ENCODE assay signal across 8 cellular contexts in genomic region chr11:94183886-94184264, GRCh38. TPM values are rescaled to one million over a fixed set of nuclear protein-coding genes. Genes with fewer than 3 reads are reported as not detected.
DNase-seq lines count a peak whose midpoint lies in the region; ATAC-seq and TF ChIP-seq lines count a peak whose summit lies in the region.

No MANE protein-coding gene starts in this region.

- H3K9me3 ChIP-seq in tibial artery = no peaks in the 10 kb centered on the region

- H3K36me3 ChIP-seq in tibial artery = peaks cover 26 to 30% (median 26%) of the 10 kb centered on the region in 3 donors

- no peak overlapping the region for H3K4me3 ChIP-seq in tibial artery

- peak; percentile 66 for ATAC-seq in GM19043 (IDR thresholded peaks at IDR 0.05; ENCODE audit: low read depth, unreplicated experiment)
- ATAC-seq in HG03159 (IDR thresholded peaks at IDR 0.05; ENCODE audit: unreplicated experiment) = peak; percentile 82

- DNase-seq in DMS114 treated with DMSO at 0.1 percent for 48 hours (lab: John Stamatoyannopoulos, UW; ENCODE audit: unreplicated experiment) (peak; percentile 1), SHP77 treated with DMSO at 0.1 percent for 48 hours (lab: John Stamatoyannopoulos, UW) (peak; percentile 2), dermis blood vessel endothelial cell (peak; percentile 86), medulla oblongata (ENCODE audit: extremely low spot score) (peak; percentile 41), tibial artery (peak in 1 of 2 donors; percentile 31), GM03348 (ENCODE audit: low spot score) (no peak)

- H3K27ac ChIP-seq in tibial artery = no peak overlapping the region

- intact Hi-C loops in tibial artery (cut with DNase I; ENCODE audit: low total_unique reads) = loop anchor here (10.0 kb wide), 1 partner anchor 221 kb away; the partner anchor contains the start of gene GPR83

- peak; percentile 58 to 64 for TF ChIP-seq CTCF in tibial artery (IDR thresholded peaks at IDR 0.05)

- H3K27me3 ChIP-seq in tibial artery = no peaks in the 10 kb centered on the region

- peaks cover 0 to 17% (median 3%) of the 10 kb centered on the region in 4 donors for H3K4me1 ChIP-seq in tibial artery

RNA-seq across cellular contexts. Expression of gene PANX1, which starts 55.2 kb away (rescaled TPM):
- 24.8 and 27.4 TPM in 2 replicates for total RNA-seq in dermis blood vessel endothelial cell
